ENCODE assay signal across 20 cellular contexts in genomic region chr10:90293629-90294028, GRCh38.
DNase-seq lines count a peak whose midpoint lies in the region; ATAC-seq, FAIRE-seq and TF ChIP-seq lines count a peak whose summit lies in the region.
"Had no signal": no experiment of that assay in that cellular context is flagged by ENCODE, and none has a peak within 500 bp of the region (broad histone marks: within the 10 kb centered on the region; RNA-seq: fewer than 3 reads in every experiment).

No MANE protein-coding gene starts in this region.

- no peak for DNase-seq in A549 (ENCODE audit: low read depth in 1 of 2, low spot score in 1 of 2)
- DNase-seq in epithelial cell of prostate (ENCODE audit: low read depth, low spot score), result no peak
- no peak for DNase-seq in mucosa of descending colon
- DNase-seq in stimulated activated naive CD4-positive, alpha-beta T cell (lab: John Stamatoyannopoulos, UW), result no peak
- DNase-seq in activated CD4-positive, alpha-beta T cell treated with anti-CD3 and anti-CD28 coated beads for 1 hour, result no peak
- no peak for DNase-seq in NK-92 treated with Interleukin-12 subunit alpha and Interleukin-12 subunit beta, amount 100 ng/mL, for 24 hours (lab: John Stamatoyannopoulos, UW)
- DNase-seq: 8988T, C1 segment of cervical spinal cord, Calu3, COR-L47, DMS53, DMS79 treated with DMSO at 0.1 percent for 48 hours, GF-D8, GM23248, H9, HFFc6 had no signal

- no peaks in the 10 kb centered on the region for H3K4me1 ChIP-seq in A549
- no peaks in the 10 kb centered on the region for H3K4me1 ChIP-seq in HEK293 (ENCODE audit: control insufficient read depth, insufficient read depth, low read length)
- no peaks in the 10 kb centered on the region for H3K4me1 ChIP-seq in mucosa of descending colon (ENCODE audit: low read depth)

- TF ChIP-seq RAD21 in A549 (conservative IDR thresholded peaks at IDR 0.05 in 1 of 2, IDR thresholded peaks at IDR 0.05 in 1 of 2), result no peak

- H3K36me3 ChIP-seq in HEK293 (ENCODE audit: control insufficient read depth in 2 of 2, insufficient read depth in 1 of 2, low read length in 2 of 2) (no peaks in the 10 kb centered on the region), mucosa of descending colon (ENCODE audit: low read depth) (no peaks in the 10 kb centered on the region)

- H3K27ac ChIP-seq in A549 (no peak overlapping the region), HEK293 (ENCODE audit: extremely low read depth, low read depth, low read length) (no peak overlapping the region), epithelial cell of prostate (peak overlapping the region; percentile 41)
- H3K27ac ChIP-seq: GM23248 had no signal

- intact Hi-C loops in mucosa of descending colon (cut with DNase I, micrococcal nuclease), result no loop called here

- H3K9me3 ChIP-seq in A549 (no peaks in the 10 kb centered on the region), HEK293 (ENCODE audit: control insufficient read depth, insufficient read depth, low read depth, low read length) (no peaks in the 10 kb centered on the region), mucosa of descending colon (no peaks in the 10 kb centered on the region)

- CTCF ChIA-PET in A549 (lab: Yijun Ruan, JAX), result no interaction called here
- CTCF ChIA-PET in HEK293 (lab: Yijun Ruan, JAX), result no interaction called here

- peak; percentile 46 for FAIRE-seq in A549 (lab: Jason Lieb, UNC)
- FAIRE-seq: GM12891, GM19239 had no signal

- 37% methylated on average over 4 of the region's 4 CpGs for WGBS in A549 (ENCODE audit: missing lambda C conversion rate)

- ATAC-seq in A549 (no peak), mucosa of descending colon (peak; percentile 56)
- ATAC-seq: HCT116 had no signal

- no peak for TF ChIP-seq EP300 in A549 (IDR thresholded peaks at IDR 0.05)

- TF ChIP-seq CTCF in A549 (IDR thresholded peaks at IDR 0.05) (no peak), HEK293 (tag by site-specific recombination; IDR thresholded peaks at IDR 0.05) (no peak), mucosa of descending colon (IDR thresholded peaks at IDR 0.05) (no peak)

- H3K4me2 ChIP-seq in A549, result no peak overlapping the region

- TF ChIP-seq POLR2A in A549 (IDR thresholded peaks at IDR 0.05; ENCODE audit: low read length), result no peak

- H3K4me3 ChIP-seq in A549, result no peak overlapping the region
- H3K4me3 ChIP-seq in HEK293 (ENCODE audit: low read depth, low read length), result no peak overlapping the region
- H3K4me3 ChIP-seq in mucosa of descending colon, result no peak overlapping the region
- H3K4me3 ChIP-seq: GM23248 had no signal

- POLR2A ChIA-PET in A549 (lab: Yijun Ruan, JAX), result no interaction called here
- POLR2A ChIA-PET in HEK293 (lab: Yijun Ruan, JAX), result no interaction called here

TF ChIP-seq in A549, 52 proteins besides CTCF, POLR2A, EP300 and RAD21:
- TF ChIP-seq MAZ (IDR thresholded peaks at IDR 0.05; ENCODE audit: borderline replicate concordance, low read depth, low read length), result no peak
- TF ChIP-seq KDM1A (IDR thresholded peaks at IDR 0.05; ENCODE audit: low read depth), result no peak
- no peak for TF ChIP-seq TFCP2L1 (CRISPR knock-in tag; IDR thresholded peaks at IDR 0.05)
- TF ChIP-seq ESRRA (IDR thresholded peaks at IDR 0.05; ENCODE audit: borderline replicate concordance, low read length), result no peak
- TF ChIP-seq FOXS1 (CRISPR knock-in tag; IDR thresholded peaks at IDR 0.05), result no peak
- no peak for TF ChIP-seq KDM5A (IDR thresholded peaks at IDR 0.05)
- no peak for TF ChIP-seq HEYL (CRISPR knock-in tag; IDR thresholded peaks at IDR 0.05)
- TF ChIP-seq RARB (CRISPR knock-in tag; IDR thresholded peaks at IDR 0.05), result no peak
- TF ChIP-seq HOXB13 (CRISPR knock-in tag; IDR thresholded peaks at IDR 0.05; ENCODE audit: low read depth), result no peak
- TF ChIP-seq ATOH8 (CRISPR knock-in tag; IDR thresholded peaks at IDR 0.05; ENCODE audit: low read depth), result no peak
- TF ChIP-seq HOXA7 (CRISPR knock-in tag; IDR thresholded peaks at IDR 0.05), result no peak
- TF ChIP-seq FOSB (CRISPR knock-in tag; IDR thresholded peaks at IDR 0.05), result no peak
- no peak for TF ChIP-seq NR3C1 (IDR thresholded peaks at IDR 0.05)
- TF ChIP-seq ZFP36 (IDR thresholded peaks at IDR 0.05; ENCODE audit: borderline replicate concordance, partially characterized antibody), result no peak
- no peak for TF ChIP-seq CBX2 (IDR thresholded peaks at IDR 0.05; ENCODE audit: borderline replicate concordance, low read depth)
- TF ChIP-seq SREBF2 (IDR thresholded peaks at IDR 0.05), result no peak
TF ChIP-seq in A549: peak in this region for 0.

TF ChIP-seq in HEK293, 187 proteins besides CTCF, POLR2A, EP300 and RAD21:
- TF ChIP-seq SCRT1 (tag by site-specific recombination; IDR thresholded peaks at IDR 0.05; ENCODE audit: borderline replicate concordance), result peak; percentile 16; the same call in 1 of the 2 replicates
- TF ChIP-seq, protein P1, sequence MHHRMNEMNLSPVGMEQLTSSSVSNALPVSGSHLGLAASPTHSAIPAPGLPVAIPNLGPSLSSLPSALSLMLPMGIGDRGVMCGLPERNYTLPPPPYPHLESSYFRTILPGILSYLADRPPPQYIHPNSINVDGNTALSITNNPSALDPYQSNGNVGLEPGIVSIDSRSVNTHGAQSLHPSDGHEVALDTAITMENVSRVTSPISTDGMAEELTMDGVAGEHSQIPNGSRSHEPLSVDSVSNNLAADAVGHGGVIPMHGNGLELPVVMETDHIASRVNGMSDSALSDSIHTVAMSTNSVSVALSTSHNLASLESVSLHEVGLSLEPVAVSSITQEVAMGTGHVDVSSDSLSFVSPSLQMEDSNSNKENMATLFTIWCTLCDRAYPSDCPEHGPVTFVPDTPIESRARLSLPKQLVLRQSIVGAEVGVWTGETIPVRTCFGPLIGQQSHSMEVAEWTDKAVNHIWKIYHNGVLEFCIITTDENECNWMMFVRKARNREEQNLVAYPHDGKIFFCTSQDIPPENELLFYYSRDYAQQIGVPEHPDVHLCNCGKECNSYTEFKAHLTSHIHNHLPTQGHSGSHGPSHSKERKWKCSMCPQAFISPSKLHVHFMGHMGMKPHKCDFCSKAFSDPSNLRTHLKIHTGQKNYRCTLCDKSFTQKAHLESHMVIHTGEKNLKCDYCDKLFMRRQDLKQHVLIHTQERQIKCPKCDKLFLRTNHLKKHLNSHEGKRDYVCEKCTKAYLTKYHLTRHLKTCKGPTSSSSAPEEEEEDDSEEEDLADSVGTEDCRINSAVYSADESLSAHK (tag by site-specific recombination; IDR thresholded peaks at IDR 0.05), result no peak
TF ChIP-seq in HEK293: peak in this region for 1.
